32 cellular contexts compared by ENCODE assay signal in genomic region chr21:39900491-39900890, GRCh38. TPM values are rescaled to one million over a fixed set of nuclear protein-coding genes. Genes with fewer than 3 reads are reported as not detected.
"Had no signal": no experiment of that assay in that cellular context is flagged by ENCODE, and none has a peak within 500 bp of the region (broad histone marks: within the 10 kb centered on the region; RNA-seq: fewer than 3 reads in every experiment).

No MANE protein-coding gene starts in this region.

- H3K4me3 ChIP-seq: adrenal gland, body of pancreas, esophagus squamous epithelium had no signal

- H3K4me3 Mint-ChIP-seq: activated CD4-positive, alpha-beta memory T cell treated with anti-CD3 and anti-CD28 coated beads for 36 hours; activated CD4-positive, alpha-beta T cell treated with anti-CD3 and anti-CD28 coated beads for 36 hours; activated CD4-positive, alpha-beta T cell treated with anti-CD3 and anti-CD28 coated beads, Interleukin-2, amount 10 ng/mL, durations not matched to agents 24 days and 14 days; activated CD8-positive, alpha-beta T cell treated with anti-CD3 and anti-CD28 coated beads, Interleukin-2, amount 10 ng/mL, durations not matched to agents 7 days and 5 days; activated naive CD4-positive, alpha-beta T cell treated with anti-CD3 and anti-CD28 coated beads, Interleukin-2, amount 50 U/mL, for 24 hours; activated naive CD8-positive, alpha-beta T cell treated with anti-CD3 and anti-CD28 coated beads for 36 hours; activated naive CD8-positive, alpha-beta T cell treated with anti-CD3 and anti-CD28 coated beads, Interleukin-2, amount 50 U/mL, for 24 hours; activated T-cell treated with anti-CD3 and anti-CD28 coated beads, Interleukin-2, amount 50 U/mL, for 24 hours; activated T-cell treated with anti-CD3 and anti-CD28 coated beads, Interleukin-2, amount 50 U/mL, for 72 hours; effector memory CD8-positive, alpha-beta T cell had no signal

- H3K4me1 Mint-ChIP-seq: activated CD4-positive, alpha-beta T cell treated with anti-CD3 and anti-CD28 coated beads for 36 hours; activated CD4-positive, alpha-beta T cell treated with anti-CD3 and anti-CD28 coated beads, Interleukin-2, amount 10 ng/mL, durations not matched to agents 24 days and 14 days; activated naive CD4-positive, alpha-beta T cell treated with anti-CD3 and anti-CD28 coated beads, Interleukin-2, amount 50 U/mL, for 24 hours; activated naive CD8-positive, alpha-beta T cell treated with anti-CD3 and anti-CD28 coated beads for 36 hours; activated naive CD8-positive, alpha-beta T cell treated with anti-CD3 and anti-CD28 coated beads, Interleukin-2, amount 50 U/mL, for 24 hours had no signal

- H3K9me3 ChIP-seq: adrenal gland, body of pancreas, esophagus squamous epithelium had no signal

- H3K4me1 ChIP-seq: adrenal gland, body of pancreas, esophagus squamous epithelium had no signal

- H3K36me3 Mint-ChIP-seq: activated CD4-positive, alpha-beta memory T cell treated with anti-CD3 and anti-CD28 coated beads for 36 hours; activated naive CD4-positive, alpha-beta T cell treated with anti-CD3 and anti-CD28 coated beads, Interleukin-2, amount 50 U/mL, for 24 hours; activated naive CD8-positive, alpha-beta T cell treated with anti-CD3 and anti-CD28 coated beads for 36 hours had no signal

- H3K27ac ChIP-seq: adrenal gland, body of pancreas, epithelial cell of prostate, esophagus squamous epithelium had no signal

- H3K27me3 ChIP-seq: adrenal gland, body of pancreas, esophagus squamous epithelium had no signal

- H3K36me3 ChIP-seq: adrenal gland, esophagus squamous epithelium had no signal

- H3K9me3 Mint-ChIP-seq: activated CD4-positive, alpha-beta T cell treated with anti-CD3 and anti-CD28 coated beads, Interleukin-2, amount 10 ng/mL, durations not matched to agents 24 days and 14 days; activated naive CD8-positive, alpha-beta T cell treated with anti-CD3 and anti-CD28 coated beads for 36 hours; activated naive CD8-positive, alpha-beta T cell treated with anti-CD3 and anti-CD28 coated beads, Interleukin-2, amount 50 U/mL, for 24 hours; activated T-cell treated with anti-CD3 and anti-CD28 coated beads, Interleukin-2, amount 50 U/mL, for 24 hours; activated T-cell treated with anti-CD3 and anti-CD28 coated beads, Interleukin-2, amount 50 U/mL, for 72 hours had no signal

- ATAC-seq: activated CD4-positive, alpha-beta T cell treated with anti-CD3 and anti-CD28 coated beads for 36 hours; activated CD8-positive, alpha-beta T cell treated with anti-CD3 and anti-CD28 coated beads, Interleukin-2, amount 10 ng/mL, durations not matched to agents 7 days and 5 days; activated naive CD8-positive, alpha-beta T cell treated with anti-CD3 and anti-CD28 coated beads, Interleukin-2, amount 50 U/mL, for 24 hours; activated T-cell treated with anti-CD3 and anti-CD28 coated beads, Interleukin-2, amount 50 U/mL, for 72 hours; body of pancreas; effector memory CD8-positive, alpha-beta T cell had no signal

- DNase-seq: activated CD4-positive, alpha-beta memory T cell treated with anti-CD3 and anti-CD28 coated beads for 36 hours; activated CD4-positive, alpha-beta T cell treated with anti-CD3 and anti-CD28 coated beads for 36 hours; activated CD4-positive, alpha-beta T cell treated with anti-CD3 and anti-CD28 coated beads, Interleukin-2, amount 10 ng/mL, durations not matched to agents 24 days and 14 days; activated CD4-positive, CD25-positive, alpha-beta regulatory T cell; activated CD4-positive, CD25-positive, alpha-beta regulatory T cell treated with anti-CD3 and anti-CD28 coated beads, Interleukin-2, amount 50 U/mL, for 72 hours; activated CD8-positive, alpha-beta memory T cell treated with anti-CD3 and anti-CD28 coated beads, Interleukin-2, amount 50 U/mL, for 48 hours; activated CD8-positive, alpha-beta T cell treated with anti-CD3 and anti-CD28 coated beads, Interleukin-2, amount 10 ng/mL, durations not matched to agents 7 days and 5 days; activated gamma-delta T cell; activated naive CD4-positive, alpha-beta T cell; activated naive CD8-positive, alpha-beta T cell treated with anti-CD3 and anti-CD28 coated beads for 36 hours; activated naive CD8-positive, alpha-beta T cell treated with anti-CD3 and anti-CD28 coated beads, Interleukin-2, amount 50 U/mL, for 24 hours; activated T-cell treated with anti-CD3 and anti-CD28 coated beads for 4 hours; activated T-cell treated with anti-CD3 and anti-CD28 coated beads, Interleukin-2, amount 50 U/mL, for 24 hours; activated T-cell treated with anti-CD3 and anti-CD28 coated beads, Interleukin-2, amount 50 U/mL, for 72 hours; adrenal gland; amygdala; aorta; body of pancreas; caudate nucleus; cortex of kidney; dermis blood vessel endothelial cell; effector CD4-positive, alpha-beta T cell; effector memory CD8-positive, alpha-beta T cell; esophagus squamous epithelium; foreskin melanocyte; T-helper 2 cell had no signal

- H3K27ac Mint-ChIP-seq: activated CD4-positive, alpha-beta memory T cell treated with anti-CD3 and anti-CD28 coated beads for 36 hours; activated CD4-positive, alpha-beta T cell treated with anti-CD3 and anti-CD28 coated beads for 36 hours; activated CD4-positive, alpha-beta T cell treated with anti-CD3 and anti-CD28 coated beads, Interleukin-2, amount 10 ng/mL, durations not matched to agents 24 days and 14 days; activated CD8-positive, alpha-beta T cell treated with anti-CD3 and anti-CD28 coated beads, Interleukin-2, amount 10 ng/mL, durations not matched to agents 7 days and 5 days; activated naive CD4-positive, alpha-beta T cell treated with anti-CD3 and anti-CD28 coated beads, Interleukin-2, amount 50 U/mL, for 24 hours; activated naive CD8-positive, alpha-beta T cell treated with anti-CD3 and anti-CD28 coated beads for 36 hours; activated naive CD8-positive, alpha-beta T cell treated with anti-CD3 and anti-CD28 coated beads, Interleukin-2, amount 50 U/mL, for 24 hours; activated T-cell treated with anti-CD3 and anti-CD28 coated beads, Interleukin-2, amount 50 U/mL, for 24 hours; activated T-cell treated with anti-CD3 and anti-CD28 coated beads, Interleukin-2, amount 50 U/mL, for 72 hours; effector memory CD8-positive, alpha-beta T cell had no signal

- H3K27me3 Mint-ChIP-seq: activated CD4-positive, alpha-beta memory T cell treated with anti-CD3 and anti-CD28 coated beads for 36 hours; activated CD4-positive, alpha-beta T cell treated with anti-CD3 and anti-CD28 coated beads for 36 hours; activated CD4-positive, alpha-beta T cell treated with anti-CD3 and anti-CD28 coated beads, Interleukin-2, amount 10 ng/mL, durations not matched to agents 24 days and 14 days; activated naive CD4-positive, alpha-beta T cell treated with anti-CD3 and anti-CD28 coated beads, Interleukin-2, amount 50 U/mL, for 24 hours; activated naive CD8-positive, alpha-beta T cell treated with anti-CD3 and anti-CD28 coated beads for 36 hours; activated naive CD8-positive, alpha-beta T cell treated with anti-CD3 and anti-CD28 coated beads, Interleukin-2, amount 50 U/mL, for 24 hours; activated T-cell treated with anti-CD3 and anti-CD28 coated beads, Interleukin-2, amount 50 U/mL, for 24 hours; effector memory CD8-positive, alpha-beta T cell had no signal

RNA-seq across cellular contexts. Expression of gene PCP4, which starts 33.3 kb away (rescaled TPM):
- total RNA-seq: activated CD4-positive, alpha-beta memory T cell treated with anti-CD3 and anti-CD28 coated beads for 36 hours; activated CD4-positive, alpha-beta T cell treated with anti-CD3 and anti-CD28 coated beads for 36 hours; activated CD4-positive, alpha-beta T cell treated with anti-CD3 and anti-CD28 coated beads, Interleukin-2, amount 10 ng/mL, durations not matched to agents 24 days and 14 days; activated CD8-positive, alpha-beta T cell treated with anti-CD3 and anti-CD28 coated beads, Interleukin-2, amount 10 ng/mL, durations not matched to agents 7 days and 5 days; activated naive CD8-positive, alpha-beta T cell treated with anti-CD3 and anti-CD28 coated beads for 36 hours; activated T-cell treated with anti-CD3 and anti-CD28 coated beads, Interleukin-2, amount 50 U/mL, for 72 hours; chondrocyte; dermis blood vessel endothelial cell; fibroblast of lung; fibroblast of villous mesenchyme; T-helper 1 cell treated with Interleukin-12 subunit alpha and Interleukin-12 subunit beta and Interleukin-4 antibody, amounts not matched to agents 30 ng/mL and 1 ng/mL, for 36 hours had no signal
- polyA plus RNA-seq: fibroblast of lung had no signal
